ENCODE assay signal across 28 cellular contexts in the genomic region with DNA sequence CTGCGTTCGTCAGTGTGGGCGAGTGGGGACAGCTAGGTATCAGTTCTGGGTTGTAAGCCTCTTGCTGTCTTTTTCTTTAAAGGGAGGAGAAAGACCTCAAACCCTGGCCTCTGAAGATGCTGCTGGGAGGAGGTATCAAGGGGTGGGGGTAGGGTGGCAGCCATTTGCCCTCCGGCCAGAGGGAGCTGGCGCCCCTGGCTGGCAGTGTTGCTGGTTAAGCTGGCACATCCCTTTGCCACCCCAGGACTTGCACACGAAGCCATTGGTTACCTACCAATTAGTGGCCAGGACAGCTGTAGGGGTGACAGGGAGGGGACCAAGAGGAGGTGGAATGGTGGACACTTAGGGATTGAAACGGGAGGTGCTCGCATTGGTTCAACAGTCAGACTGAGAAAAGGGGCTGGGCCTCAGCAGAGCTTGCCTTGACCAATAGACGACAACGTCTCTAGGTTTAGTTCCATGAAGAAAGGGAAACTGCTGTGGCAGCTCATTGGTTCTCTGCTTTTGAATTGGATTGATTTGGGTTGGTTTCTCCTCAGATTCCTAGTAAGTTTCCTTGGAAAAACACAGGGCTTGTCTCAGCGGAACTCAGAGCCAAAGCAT.
"Had no signal": no experiment of that assay in that cellular context is flagged by ENCODE, and none has a peak within 500 bp of the region (broad histone marks: within the 10 kb centered on the region; RNA-seq: fewer than 3 reads in every experiment).

No MANE protein-coding gene starts in this region.

- H3K4me3 ChIP-seq: adrenal gland, breast epithelium, lung, suprapubic skin, transverse colon had no signal

- H3K36me3 Mint-ChIP-seq: activated naive CD8-positive, alpha-beta T cell; mesothelial cell of epicardium; WTC11 had no signal

- H3K27ac ChIP-seq: breast epithelium had no signal

- ATAC-seq: activated CD4-positive, alpha-beta T cell treated with anti-CD3 and anti-CD28 coated beads for 36 hours; activated T-helper 17 cell treated with anti-CD3 and anti-CD28 coated beads, Interleukin-2, amount 50 U/mL, for 72 hours had no signal

- FAIRE-seq: astrocyte, colon, kidney, small intestine, urothelium cell line had no signal

- H3K4me1 Mint-ChIP-seq: activated CD4-positive, alpha-beta T cell treated with anti-CD3 and anti-CD28 coated beads for 36 hours; activated T-helper 17 cell treated with anti-CD3 and anti-CD28 coated beads, Interleukin-2, amount 50 U/mL, for 72 hours; central memory CD8-positive, alpha-beta T cell; stimulated activated naive CD8-positive, alpha-beta T cell treated with anti-CD3 and anti-CD28 coated beads, Interleukin-15, amount 100 ng/mL, for 72 hours had no signal

- DNase-seq: activated CD4-positive, alpha-beta T cell treated with anti-CD3 and anti-CD28 coated beads for 36 hours; activated CD4-positive, alpha-beta T cell treated with anti-CD3 and anti-CD28 coated beads, Interleukin-2, amount 50 U/mL, for 4 hours; activated CD8-positive, alpha-beta memory T cell treated with anti-CD3 and anti-CD28 coated beads for 24 hours; activated CD8-positive, alpha-beta memory T cell treated with anti-CD3 and anti-CD28 coated beads, Interleukin-2, amount 50 U/mL, for 4 hours; activated naive CD4-positive, alpha-beta T cell; activated T-cell treated with anti-CD3 and anti-CD28 coated beads, Interleukin-2, amount 50 U/mL, for 24 hours; effector memory CD4-positive, alpha-beta T cell; foreskin melanocyte; kidney; nucleus accumbens; small intestine; stimulated activated CD4-positive, alpha-beta T cell treated with anti-CD3 and anti-CD28 coated beads, Interleukin-4, amount 100 ng/mL, for 1 hour; stimulated activated naive CD8-positive, alpha-beta T cell treated with anti-CD3 and anti-CD28 coated beads, Interleukin-15, amount 100 ng/mL, for 72 hours; T1000; transverse colon had no signal

- H3K9me3 ChIP-seq: adrenal gland, breast epithelium, suprapubic skin, transverse colon had no signal

- H3K36me3 ChIP-seq: adrenal gland, breast epithelium, suprapubic skin, transverse colon had no signal

- H3K27me3 ChIP-seq: adrenal gland, breast epithelium, suprapubic skin, transverse colon had no signal

- H3K4me3 Mint-ChIP-seq: activated CD4-positive, alpha-beta T cell treated with anti-CD3 and anti-CD28 coated beads for 36 hours; activated naive CD8-positive, alpha-beta T cell; activated T-cell treated with anti-CD3 and anti-CD28 coated beads, Interleukin-2, amount 50 U/mL, for 24 hours; activated T-helper 17 cell treated with anti-CD3 and anti-CD28 coated beads, Interleukin-2, amount 50 U/mL, for 72 hours; central memory CD8-positive, alpha-beta T cell; mesothelial cell of epicardium; nephron; stimulated activated naive CD8-positive, alpha-beta T cell treated with anti-CD3 and anti-CD28 coated beads, Interleukin-15, amount 100 ng/mL, for 72 hours; WTC11 had no signal

- H3K9me3 Mint-ChIP-seq: activated T-cell treated with anti-CD3 and anti-CD28 coated beads, Interleukin-2, amount 50 U/mL, for 24 hours; activated T-helper 17 cell treated with anti-CD3 and anti-CD28 coated beads, Interleukin-2, amount 50 U/mL, for 72 hours; central memory CD8-positive, alpha-beta T cell; mesothelial cell of epicardium; nephron; stimulated activated naive CD8-positive, alpha-beta T cell treated with anti-CD3 and anti-CD28 coated beads, Interleukin-15, amount 100 ng/mL, for 72 hours; WTC11 had no signal

- H3K27me3 Mint-ChIP-seq: activated CD4-positive, alpha-beta T cell treated with anti-CD3 and anti-CD28 coated beads for 36 hours; activated naive CD8-positive, alpha-beta T cell; activated T-cell treated with anti-CD3 and anti-CD28 coated beads, Interleukin-2, amount 50 U/mL, for 24 hours; activated T-helper 17 cell treated with anti-CD3 and anti-CD28 coated beads, Interleukin-2, amount 50 U/mL, for 72 hours; central memory CD8-positive, alpha-beta T cell; stimulated activated naive CD8-positive, alpha-beta T cell treated with anti-CD3 and anti-CD28 coated beads, Interleukin-15, amount 100 ng/mL, for 72 hours had no signal

- H3K4me1 ChIP-seq: breast epithelium had no signal

- H3K27ac Mint-ChIP-seq: activated CD4-positive, alpha-beta T cell treated with anti-CD3 and anti-CD28 coated beads for 36 hours; activated naive CD8-positive, alpha-beta T cell; activated T-cell treated with anti-CD3 and anti-CD28 coated beads, Interleukin-2, amount 50 U/mL, for 24 hours; activated T-helper 17 cell treated with anti-CD3 and anti-CD28 coated beads, Interleukin-2, amount 50 U/mL, for 72 hours; mesothelial cell of epicardium; WTC11 had no signal
